24 cellular contexts compared by ENCODE assay signal in genomic region chr6:28407401-28407800, GRCh38. TPM values are rescaled to one million over a fixed set of nuclear protein-coding genes. Genes with fewer than 3 reads are reported as not detected.
"Had no signal": no experiment of that assay in that cellular context is flagged by ENCODE, and none has a peak within 500 bp of the region (broad histone marks: within the 10 kb centered on the region; RNA-seq: fewer than 3 reads in every experiment).

No MANE protein-coding gene starts in this region.

- H3K27me3 ChIP-seq: testis, tibial nerve, vagina had no signal

- ATAC-seq: foreskin keratinocyte, left cardiac atrium, lower lobe of right lung, natural killer cell, pancreas, right cardiac atrium, upper lobe of right lung had no signal

- H3K9me3 Mint-ChIP-seq: endodermal cell, natural killer cell had no signal

- H3K4me1 ChIP-seq: foreskin keratinocyte, left ventricle myocardium inferior, lower lobe of right lung, pancreas, testis, tibial nerve, upper lobe of right lung, vagina had no signal

- H3K4me3 Mint-ChIP-seq: endodermal cell; memory B cell; mesothelial cell of epicardium; natural killer cell; neural crest cell; stimulated activated naive CD8-positive, alpha-beta T cell treated with anti-CD3 and anti-CD28 coated beads, Interleukin-15, Interleukin-2, amounts not matched to agents 100 ng/mL and 50 ng/mL, for 24 hours had no signal

- H3K27ac ChIP-seq: foreskin keratinocyte, left ventricle myocardium inferior, lower lobe of right lung, pancreas, testis, tibial nerve, upper lobe of right lung, vagina had no signal

- H3K4me3 ChIP-seq: left ventricle myocardium inferior, lower lobe of right lung, pancreas, testis, tibial nerve, upper lobe of right lung, vagina had no signal

- H3K27ac Mint-ChIP-seq: endodermal cell; memory B cell; mesothelial cell of epicardium; natural killer cell; progenitor cell of endocrine pancreas; stimulated activated naive CD8-positive, alpha-beta T cell treated with anti-CD3 and anti-CD28 coated beads, Interleukin-15, Interleukin-2, amounts not matched to agents 100 ng/mL and 50 ng/mL, for 24 hours had no signal

- H3K9me3 ChIP-seq: left ventricle myocardium inferior, lower lobe of right lung, pancreas, testis, upper lobe of right lung, vagina had no signal

- H3K36me3 ChIP-seq: left ventricle myocardium inferior, lower lobe of right lung, pancreas, tibial nerve, upper lobe of right lung, vagina had no signal

- H3K4me1 Mint-ChIP-seq: endodermal cell, memory B cell, mesothelial cell of epicardium, natural killer cell, neural crest cell had no signal

- DNase-seq: effector CD4-positive, alpha-beta T cell; endodermal cell; erythroblast; foreskin keratinocyte; kidney; left cardiac atrium; left ventricle myocardium inferior; lower lobe of right lung; natural killer cell; occipital lobe; pancreas; right cardiac atrium; small intestine; stimulated activated CD4-positive, alpha-beta T cell treated with anti-CD3 and anti-CD28 coated beads, Interleukin-12 subunit alpha, Interleukin-12 subunit beta, amount 100 ng/mL, for 4 hours; testis; upper lobe of right lung had no signal

- FAIRE-seq: endothelial cell of umbilical vein, kidney, pancreas, small intestine had no signal

- H3K36me3 Mint-ChIP-seq: memory B cell, natural killer cell had no signal

RNA-seq across cellular contexts. Expression of gene ZSCAN23, which starts 35.9 kb away (rescaled TPM):
- polyA plus RNA-seq: foreskin keratinocyte had no signal
